8 cellular contexts compared by ENCODE assay signal in the genomic region with DNA sequence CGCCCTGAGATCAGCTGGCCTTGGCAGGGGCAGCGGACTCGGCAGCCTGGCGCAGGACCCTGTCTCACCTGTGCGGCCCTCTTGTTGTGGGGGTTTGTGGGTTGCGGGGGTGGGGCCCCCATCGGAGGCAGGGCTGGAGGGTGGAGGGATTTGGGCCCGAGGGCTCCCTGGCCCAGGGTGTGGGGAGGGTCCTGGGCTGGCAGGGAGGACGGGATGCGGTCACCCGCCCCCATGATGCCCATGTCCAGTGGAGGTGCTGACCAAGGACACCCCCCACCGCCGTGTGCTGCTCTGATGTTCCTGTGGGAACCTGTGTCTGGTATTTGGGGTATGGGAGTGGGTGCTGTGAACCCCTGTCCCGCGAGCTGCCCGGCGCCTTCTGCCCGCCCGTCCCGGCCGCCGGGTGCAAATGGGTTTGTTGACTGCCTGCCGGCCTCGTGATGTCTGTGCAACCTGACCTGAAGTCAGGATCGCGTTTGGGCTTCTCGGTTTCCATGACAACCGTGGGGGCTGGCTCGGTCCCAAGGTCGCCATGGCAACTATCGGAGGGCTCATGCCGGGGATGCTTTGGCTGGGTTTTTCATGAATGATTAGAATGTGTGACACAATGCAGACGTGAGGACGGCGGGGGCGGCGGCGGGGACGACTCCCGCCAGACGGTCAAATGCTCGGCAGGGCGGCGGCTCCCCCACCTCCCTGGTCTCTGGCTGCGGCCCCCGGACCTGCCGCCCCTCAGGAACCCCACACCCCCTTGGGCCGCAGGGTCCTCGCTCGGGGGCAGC. TPM values are rescaled to one million over a fixed set of nuclear protein-coding genes. Genes with fewer than 3 reads are reported as not detected.
DNase-seq lines count a peak whose midpoint lies in the region; ATAC-seq and TF ChIP-seq lines count a peak whose summit lies in the region.

No MANE protein-coding gene starts in this region.

- H2BK20ac ChIP-seq in H9 (ENCODE audit: low read depth, low read length, poor library complexity, severe bottlenecking): no peak overlapping the region

- H3K4me3 ChIP-seq in fibroblast of mammary gland (ENCODE audit: control insufficient read depth, low read depth, low read length): peak overlapping the region; percentile 50

- H3K9me3 Mint-ChIP-seq in H9 (no peaks in the 10 kb centered on the region), nephron progenitor cell (no peaks in the 10 kb centered on the region)

- H2AK5ac ChIP-seq in H9 (ENCODE audit: insufficient read length, low read length): no peak overlapping the region

- H3K4me1 ChIP-seq in H9 (ENCODE audit: insufficient read depth, low read length): peaks cover 3% of the 10 kb centered on the region; the same call in 1 of the 2 replicates

- H4K20me1 ChIP-seq in H9 (ENCODE audit: control insufficient read depth, insufficient read depth, insufficient read length): no peaks in the 10 kb centered on the region

- peaks cover 3 to 15% (median 6%) of the 10 kb centered on the region in 3 experiments; a peak in 4 of 7 replicates for H3K36me3 Mint-ChIP-seq in H9 (ENCODE audit: insufficient read depth in 1 of 3, low read depth in 3 of 3)
- H3K36me3 Mint-ChIP-seq in nephron progenitor cell (ENCODE audit: low read depth): no peaks in the 10 kb centered on the region

- no peak overlapping the region for H2AFZ ChIP-seq in H9 (ENCODE audit: low read length)

- peak overlapping the region; percentile 91 for H3K14ac ChIP-seq in H9 (ENCODE audit: insufficient read depth, low read length)

- H3K4me3 Mint-ChIP-seq in H9 (peak overlapping the region in 1 of 2 experiments; percentile 34; a peak in 1 of 5 replicates), nephron progenitor cell (no peak overlapping the region)

- no peak overlapping the region for H4K8ac ChIP-seq in H9 (replicated peaks; ENCODE audit: insufficient read length, low read depth, low read length)

- peaks cover 21 to 22% of the 10 kb centered on the region in 2 experiments for H3K4me1 Mint-ChIP-seq in H9
- peaks cover 45% of the 10 kb centered on the region for H3K4me1 Mint-ChIP-seq in nephron progenitor cell

- no CpG with 5 or more reads among the region's 50 CpGs for WGBS in H9 (ENCODE audit: extremely low coverage, insufficient read length, low lambda C conversion rate)

- TF ChIP-seq CTCF in H9 (conservative IDR thresholded peaks at IDR 0.05): no peak
- TF ChIP-seq CTCF in fibroblast of mammary gland (conservative IDR thresholded peaks at IDR 0.05; ENCODE audit: control insufficient read depth, insufficient read depth, low read depth, low read length): no peak
- no peak for TF ChIP-seq CTCF in nephron progenitor cell (IDR thresholded peaks at IDR 0.05)

- no peak overlapping the region for H3K27ac ChIP-seq in H9 (ENCODE audit: insufficient read length, low read depth, low read length)

- H2BK12ac ChIP-seq in H9 (ENCODE audit: insufficient read length, low read depth, low read length): peak overlapping the region; percentile 66

- H3K27me3 ChIP-seq in H9 (ENCODE audit: insufficient read depth, low read length): no peaks in the 10 kb centered on the region

- ATAC-seq in SK-N-SH treated with all-trans-retinoic acid at 6 μM for 48 hours (peak; percentile 47), HG02759 (IDR thresholded peaks at IDR 0.05; ENCODE audit: unreplicated experiment) (no peak)

- H3K4ac ChIP-seq in H9 (ENCODE audit: low read depth, low read length): no peak overlapping the region

- peaks cover 7% of the 10 kb centered on the region; the same call in 1 of the 2 replicates for H3K79me2 ChIP-seq in H9 (ENCODE audit: insufficient read depth, low read length)

- H3K9ac ChIP-seq in H9 (ENCODE audit: extremely low read depth, insufficient read length, low read length): no peak overlapping the region

- no peak overlapping the region for H3K56ac ChIP-seq in H9 (ENCODE audit: insufficient read length, low read depth, low read length)

- no peak overlapping the region for H3K4me2 ChIP-seq in H9 (ENCODE audit: insufficient read depth, insufficient read length, low read length)

- H2BK5ac ChIP-seq in H9 (ENCODE audit: insufficient read length, low read length): no peak overlapping the region

- no peak overlapping the region for H2BK120ac ChIP-seq in H9 (ENCODE audit: low read depth, low read length, poor library complexity, severe bottlenecking)

- H3K9me3 ChIP-seq in H9 (ENCODE audit: control insufficient read depth, low read depth, low read length): no peaks in the 10 kb centered on the region

- no peak overlapping the region for H3K23ac ChIP-seq in H9 (ENCODE audit: insufficient read length, low read depth, low read length)

- no peaks in the 10 kb centered on the region for H3K79me1 ChIP-seq in H9 (ENCODE audit: insufficient read depth, low read depth, low read length, poor library complexity, severe bottlenecking)

- no peak overlapping the region for H2BK15ac ChIP-seq in H9 (ENCODE audit: low read depth, low read length)

- H4K91ac ChIP-seq in H9 (ENCODE audit: insufficient read length, low read depth, low read length): peak overlapping the region; percentile 69

- H3K23me2 ChIP-seq in H9 (ENCODE audit: insufficient read length, low read depth, low read length, poor library complexity, severe bottlenecking): no peaks in the 10 kb centered on the region

- no peak for DNase-seq in H9
- DNase-seq in fibroblast of mammary gland (ENCODE audit: low read depth): peak; percentile 94
- peak; percentile 74 for DNase-seq in nephron progenitor cell
- DNase-seq in NCI-H187 (lab: John Stamatoyannopoulos, UW): no peak
- DNase-seq in HuH-7 (ENCODE audit: low spot score): no peak
- DNase-seq in NCI-H2029 treated with DMSO at 0.1 percent for 48 hours (lab: John Stamatoyannopoulos, UW): no peak

- no peak overlapping the region for H3T11ph ChIP-seq in H9 (ENCODE audit: low read length)

- peak overlapping the region; percentile 87 for H3K18ac ChIP-seq in H9 (ENCODE audit: insufficient read length, low read depth, low read length)

- H3K27me3 Mint-ChIP-seq in H9 (ENCODE audit: low read depth) (no peaks in the 10 kb centered on the region), nephron progenitor cell (ENCODE audit: low read depth, poor library complexity) (peaks cover 5% of the 10 kb centered on the region)

- H3K27ac Mint-ChIP-seq in H9 (peak overlapping the region; percentile 72 to 96 (median 90); a peak in 5 of 7 replicates), nephron progenitor cell (peak overlapping the region; percentile 94)

- no peak overlapping the region for H4K5ac ChIP-seq in H9 (ENCODE audit: insufficient read length, low read depth, low read length)

TF ChIP-seq in SK-N-SH treated with all-trans-retinoic acid at 6 μM for 48 hours, 23 proteins besides CTCF, POLR2A, EP300 and RAD21 (continues in another document):
- TF ChIP-seq, protein P1, sequence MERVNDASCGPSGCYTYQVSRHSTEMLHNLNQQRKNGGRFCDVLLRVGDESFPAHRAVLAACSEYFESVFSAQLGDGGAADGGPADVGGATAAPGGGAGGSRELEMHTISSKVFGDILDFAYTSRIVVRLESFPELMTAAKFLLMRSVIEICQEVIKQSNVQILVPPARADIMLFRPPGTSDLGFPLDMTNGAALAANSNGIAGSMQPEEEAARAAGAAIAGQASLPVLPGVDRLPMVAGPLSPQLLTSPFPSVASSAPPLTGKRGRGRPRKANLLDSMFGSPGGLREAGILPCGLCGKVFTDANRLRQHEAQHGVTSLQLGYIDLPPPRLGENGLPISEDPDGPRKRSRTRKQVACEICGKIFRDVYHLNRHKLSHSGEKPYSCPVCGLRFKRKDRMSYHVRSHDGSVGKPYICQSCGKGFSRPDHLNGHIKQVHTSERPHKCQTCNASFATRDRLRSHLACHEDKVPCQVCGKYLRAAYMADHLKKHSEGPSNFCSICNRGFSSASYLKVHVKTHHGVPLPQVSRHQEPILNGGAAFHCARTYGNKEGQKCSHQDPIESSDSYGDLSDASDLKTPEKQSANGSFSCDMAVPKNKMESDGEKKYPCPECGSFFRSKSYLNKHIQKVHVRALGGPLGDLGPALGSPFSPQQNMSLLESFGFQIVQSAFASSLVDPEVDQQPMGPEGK (CRISPR knock-in tag; IDR thresholded peaks at IDR 0.05; ENCODE audit: borderline replicate concordance): peak; percentile 84
- TF ChIP-seq ISL1 (CRISPR knock-in tag; IDR thresholded peaks at IDR 0.05) (peak; percentile 17; the same call in 1 of the 2 replicates), CSRNP3 (CRISPR knock-in tag; IDR thresholded peaks at IDR 0.05) (no peak), ESRRG (CRISPR knock-in tag; IDR thresholded peaks at IDR 0.05) (peak; percentile 83), ZNF565 (CRISPR knock-in tag; conservative IDR thresholded peaks at IDR 0.05; ENCODE audit: low read depth) (no peak), ZC3H10 (CRISPR knock-in tag; IDR thresholded peaks at IDR 0.05) (peak; percentile 50; the same call in 1 of the 2 replicates), POU6F1 (CRISPR knock-in tag; IDR thresholded peaks at IDR 0.05; ENCODE audit: borderline replicate concordance, low read depth) (no peak), ZFP30 (CRISPR knock-in tag; IDR thresholded peaks at IDR 0.05) (no peak), TOX (CRISPR knock-in tag; IDR thresholded peaks at IDR 0.05; ENCODE audit: borderline replicate concordance) (no peak)

RNA-seq across cellular contexts. Expression of gene MAFK, which starts 7.3 kb away (rescaled TPM):
- 15.6 and 16.3 TPM in 2 replicates for total RNA-seq in H9 (2021)

RNA-seq across cellular contexts. Expression of gene TMEM184A, which starts 18.2 kb away (rescaled TPM):
- 1.3 and 1.5 TPM in 2 replicates for total RNA-seq in H9 (2021)

RNA-seq across cellular contexts. Expression of gene PSMG3, which starts 32.0 kb away (rescaled TPM):
- 63.0 and 71.1 TPM in 2 replicates for total RNA-seq in H9 (2021)

RNA-seq across cellular contexts. Expression of gene INTS1, which starts 33.6 kb away (rescaled TPM):
- total RNA-seq in H9 (2021): 133 and 135 TPM in 2 replicates

Comparison
In these comparisons a context has a peak if more than half of its experiments do, and no peak if none do; other contexts are left out.
1. DNase-seq: peak in fibroblast of mammary gland (single experiment) and nephron progenitor cell (single experiment); none in H9 (single experiment), NCI-H187 (0 of 2), HuH-7 (single experiment) and NCI-H2029 treated with DMSO at 0.1 percent for 48 hours (single experiment).